Comparison of ENCODE assay signal across 17 cellular contexts in the genomic region with DNA sequence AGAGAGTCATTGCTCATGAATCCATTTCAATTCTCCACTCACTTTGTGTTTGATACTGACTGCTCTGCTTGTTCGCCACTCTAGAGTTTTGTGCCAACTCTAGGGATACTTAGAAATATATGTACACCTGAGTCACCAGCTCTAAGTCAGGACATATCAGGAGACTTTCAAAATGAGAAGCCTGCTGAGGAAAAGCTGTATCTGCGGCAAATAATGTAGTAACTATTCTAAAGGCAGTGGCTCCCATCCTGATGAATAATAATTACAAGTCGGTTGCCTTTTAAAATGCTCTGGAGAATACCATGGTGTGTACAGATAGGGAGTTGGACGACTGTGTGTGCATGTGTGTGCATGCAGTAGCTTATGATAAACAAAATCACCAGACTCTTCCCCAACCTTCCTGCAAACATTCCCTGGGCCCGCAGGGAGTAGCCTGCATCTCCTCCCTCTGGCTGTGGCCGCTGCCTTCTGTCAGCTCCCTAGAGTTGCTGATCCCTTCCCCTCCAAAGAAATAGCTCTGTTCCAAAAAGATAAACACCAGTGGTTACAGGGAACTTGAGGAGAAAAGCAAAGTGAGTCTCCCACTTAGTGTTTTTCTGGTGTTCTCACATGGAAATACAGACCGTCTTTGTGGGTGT.
DNase-seq lines count a peak whose midpoint lies in the region; FAIRE-seq and TF ChIP-seq lines count a peak whose summit lies in the region.
"Had no signal": no experiment of that assay in that cellular context is flagged by ENCODE, and none has a peak within 500 bp of the region (broad histone marks: within the 10 kb centered on the region; RNA-seq: fewer than 3 reads in every experiment).

No MANE protein-coding gene starts in this region.

- H3K27ac ChIP-seq in angular gyrus (ENCODE audit: low read depth, low read length) (peak overlapping the region; percentile 60), coronary artery (peak overlapping the region; percentile 34 to 58), keratinocyte (ENCODE audit: control insufficient read depth, insufficient read depth, low read length) (peak overlapping the region; percentile 57), temporal lobe (ENCODE audit: low read depth, low read length) (peak overlapping the region; percentile 61)
- H3K27ac ChIP-seq: KMS-11, PC-9 had no signal

- H4K20me1 ChIP-seq in keratinocyte (ENCODE audit: control insufficient read depth, extremely low read depth, insufficient read depth, low read length), result no peaks in the 10 kb centered on the region

- H3K4me2 ChIP-seq in keratinocyte (ENCODE audit: control insufficient read depth, extremely low read depth, insufficient read depth, low read depth, low read length), result peak overlapping the region; percentile 76
- H3K4me2 ChIP-seq: KMS-11, PC-9 had no signal

- H3K79me2 ChIP-seq in keratinocyte (ENCODE audit: control insufficient read depth, insufficient read depth, low read length), result no peaks in the 10 kb centered on the region

- H3K36me3 ChIP-seq in keratinocyte (ENCODE audit: control insufficient read depth in 2 of 2, extremely low read depth in 1 of 2, insufficient read depth in 2 of 2, low read length in 2 of 2), result no peaks in the 10 kb centered on the region
- H3K36me3 ChIP-seq: BE2C had no signal

- no peaks in the 10 kb centered on the region for H3K27me3 ChIP-seq in keratinocyte (ENCODE audit: control insufficient read depth, extremely low read depth, insufficient read depth, low read length)
- H3K27me3 ChIP-seq: BE2C had no signal

- H3K9ac ChIP-seq in keratinocyte (ENCODE audit: control insufficient read depth, extremely low read depth, insufficient read depth, low read length), result peak overlapping the region; percentile 6
- H3K9ac ChIP-seq: KMS-11 had no signal

- no peaks in the 10 kb centered on the region for H3K9me3 ChIP-seq in keratinocyte (ENCODE audit: control insufficient read depth, low read depth, low read length)
- H3K9me3 ChIP-seq: BE2C had no signal

- H2AFZ ChIP-seq in keratinocyte (ENCODE audit: control insufficient read depth, low read length), result peak overlapping the region; percentile 82
- H2AFZ ChIP-seq: PC-9 had no signal

- H3K4me3 ChIP-seq in coronary artery (peak overlapping the region; percentile 61), keratinocyte (ENCODE audit: control insufficient read depth in 2 of 3, extremely low read depth in 1 of 3, insufficient read depth in 2 of 3, low read depth in 1 of 3, low read length in 3 of 3) (peak overlapping the region in 1 of 3 experiments; percentile 54)
- H3K4me3 ChIP-seq: PC-9 had no signal

- no peaks in the 10 kb centered on the region for H3K9me1 ChIP-seq in keratinocyte (ENCODE audit: control insufficient read depth, extremely low read depth, insufficient read depth, low read length)

- DNase-seq in coronary artery (ENCODE audit: low spot score), result no peak
- DNase-seq in keratinocyte (ENCODE audit: low read depth, low spot score), result no peak
- no peak for DNase-seq in HuH-7 (ENCODE audit: low spot score)
- DNase-seq in activated CD8-positive, alpha-beta memory T cell treated with anti-CD3 and anti-CD28 coated beads for 24 hours, result no peak
- no peak for DNase-seq in GM10266 (ENCODE audit: extremely low spot score)
- DNase-seq: BE2C; CD8-positive, alpha-beta T cell; GF-D8; HFFc6; NCI-H1092; NCI-H1694; NCI-H446; PC-9 had no signal

- TF ChIP-seq CTCF in coronary artery (IDR thresholded peaks at IDR 0.05) (no peak), keratinocyte (optimal IDR thresholded peaks at IDR 0.05 in 1 of 3, IDR thresholded peaks at IDR 0.05 in 1 of 3, conservative IDR thresholded peaks at IDR 0.05 in 1 of 3; ENCODE audit: extremely low read depth in 1 of 3, insufficient read depth in 2 of 3, low read length in 3 of 3) (no peak), GM10266 (IDR thresholded peaks at IDR 0.05; ENCODE audit: control insufficient read depth, insufficient read depth, low read depth, missing control alignments) (no peak)

- dilution Hi-C loops in keratinocyte (cut with MboI; ENCODE audit: extremely low pct_ligation_motif_present, low sequenced_read_pairs), result no loop called here

- peaks cover 31% of the 10 kb centered on the region for H3K4me1 ChIP-seq in keratinocyte (ENCODE audit: control insufficient read depth, extremely low read depth, insufficient read depth, low read length)

- FAIRE-seq in keratinocyte (lab: Jason Lieb, UNC), result peak; percentile 81
- FAIRE-seq: D721Med had no signal
